ENCODE assay signal across 11 cellular contexts in the genomic region with DNA sequence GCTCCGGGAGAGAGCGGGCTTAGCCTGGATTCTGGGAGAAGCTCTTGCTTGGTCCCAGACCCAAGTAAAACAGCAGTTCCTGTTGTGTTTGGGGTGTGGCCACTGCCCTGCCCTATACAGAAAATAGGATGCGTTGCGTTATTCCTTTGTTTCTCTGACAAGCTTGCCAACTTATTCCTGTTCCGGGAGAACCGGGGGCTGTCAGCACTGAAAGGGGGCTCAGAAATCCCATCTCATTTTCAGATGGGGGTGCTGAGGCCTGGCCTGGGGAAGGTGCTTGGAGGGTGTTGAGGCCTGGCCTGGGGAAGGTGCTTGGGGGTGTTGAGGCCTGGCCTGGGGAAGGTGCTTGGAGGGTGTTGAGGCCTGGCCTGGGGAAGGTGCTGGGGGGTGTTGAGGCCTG. TPM values are rescaled to one million over a fixed set of nuclear protein-coding genes. Genes with fewer than 3 reads are reported as not detected.
A peak's percentile ranks its signal among the peaks of the same experiment; 100 is the strongest.
DNase-seq lines count a peak whose midpoint lies in the region; ATAC-seq and TF ChIP-seq lines count a peak whose summit lies in the region.
"Not testable (repeated sequence)": the region's sequence is repeated elsewhere in the genome, so short reads cannot be mapped to it uniquely, and the experiment has no call there.
"Had no signal": no experiment of that assay in that cellular context is flagged by ENCODE, and none has a peak within 500 bp of the region (broad histone marks: within the 10 kb centered on the region; RNA-seq: fewer than 3 reads in every experiment).

No MANE protein-coding gene starts in this region.

- not testable (repeated sequence) for H3K36me3 Mint-ChIP-seq in WTC11; activated naive CD8-positive, alpha-beta T cell treated with anti-CD3 and anti-CD28 coated beads, Interleukin-2, amount 10 ng/mL, durations not matched to agents 7 days and 5 days; stimulated activated memory B cell treated with anti-CD40 and anti-IgM and Interleukin-4, amounts not matched to agents 10 μg/mL and 1 μg/mL and 100 μg/mL, for 72 hours

- not testable (repeated sequence) for H3K36me3 ChIP-seq in H7 (replicated peaks; ENCODE audit: control insufficient read depth, insufficient read depth, low read length); upper lobe of right lung

- CTCF ChIA-PET in WTC11 (lab: Charles Lee): interaction anchor here (0.5 kb wide), 1 partner anchor 268 kb away, joined by 3 read pairs; no protein-coding TSS in a partner anchor

- POLR2A ChIA-PET in WTC11 (lab: Charles Lee); activated naive CD8-positive, alpha-beta T cell treated with anti-CD3 and anti-CD28 coated beads, Interleukin-2, amount 10 ng/mL, durations not matched to agents 7 days and 5 days (lab: Charles Lee): not testable (repeated sequence)

- H3K9me3 Mint-ChIP-seq in WTC11; activated naive CD8-positive, alpha-beta T cell treated with anti-CD3 and anti-CD28 coated beads, Interleukin-2, amount 10 ng/mL, durations not matched to agents 7 days and 5 days; stimulated activated memory B cell treated with anti-CD40 and anti-IgM and Interleukin-4, amounts not matched to agents 10 μg/mL and 1 μg/mL and 100 μg/mL, for 72 hours: not testable (repeated sequence)

- DNase-seq in H7: peak; percentile 25
- not testable (repeated sequence) for DNase-seq in WTC11 (ENCODE audit: low spot score); activated naive CD8-positive, alpha-beta T cell treated with anti-CD3 and anti-CD28 coated beads, Interleukin-2, amount 10 ng/mL, durations not matched to agents 7 days and 5 days
- peak; percentile 59 for DNase-seq in activated CD8-positive, alpha-beta memory T cell treated with anti-CD3 and anti-CD28 coated beads, Interleukin-2, amount 50 U/mL, for 48 hours
- peak; percentile 72 for DNase-seq in cardiac septum (ENCODE audit: low spot score)
- peak; percentile 79 for DNase-seq in mesenteric fat pad (ENCODE audit: low spot score)
- peak; percentile 38 for DNase-seq in upper lobe of right lung

- intact Hi-C loops in cardiac septum (cut with DNase I): loop anchor here (10.0 kb wide), 1 partner anchor 123 kb away; no protein-coding TSS in a partner anchor
- intact Hi-C loops in upper lobe of right lung (cut with DNase I): not testable (repeated sequence)

- H3K27ac ChIP-seq in upper lobe of right lung: not testable (repeated sequence)

- not testable (repeated sequence) for H3K4me3 Mint-ChIP-seq in WTC11; activated naive CD8-positive, alpha-beta T cell treated with anti-CD3 and anti-CD28 coated beads, Interleukin-2, amount 10 ng/mL, durations not matched to agents 7 days and 5 days; stimulated activated memory B cell treated with anti-CD40 and anti-IgM and Interleukin-4, amounts not matched to agents 10 μg/mL and 1 μg/mL and 100 μg/mL, for 72 hours

- H3K9me3 ChIP-seq in upper lobe of right lung: not testable (repeated sequence)

- not testable (repeated sequence) for H3K4me1 Mint-ChIP-seq in WTC11; activated naive CD8-positive, alpha-beta T cell treated with anti-CD3 and anti-CD28 coated beads, Interleukin-2, amount 10 ng/mL, durations not matched to agents 7 days and 5 days; stimulated activated memory B cell treated with anti-CD40 and anti-IgM and Interleukin-4, amounts not matched to agents 10 μg/mL and 1 μg/mL and 100 μg/mL, for 72 hours

- TF ChIP-seq CTCF in WTC11 (IDR thresholded peaks at IDR 0.05); upper lobe of right lung (IDR thresholded peaks at IDR 0.05): not testable (repeated sequence)

- H3K4me3 ChIP-seq in H7 (ENCODE audit: insufficient read depth, low read depth, low read length); upper lobe of right lung: not testable (repeated sequence)

- H3K27me3 ChIP-seq in H7 (ENCODE audit: control insufficient read depth, insufficient read depth, low read length); upper lobe of right lung: not testable (repeated sequence)

- H3K27ac Mint-ChIP-seq in WTC11: peak overlapping the region; percentile 32; the same call in 1 of the 2 replicates
- peak overlapping the region; percentile 57 for H3K27ac Mint-ChIP-seq in activated naive CD8-positive, alpha-beta T cell treated with anti-CD3 and anti-CD28 coated beads, Interleukin-2, amount 10 ng/mL, durations not matched to agents 7 days and 5 days
- H3K27ac Mint-ChIP-seq in stimulated activated memory B cell treated with anti-CD40 and anti-IgM and Interleukin-4, amounts not matched to agents 10 μg/mL and 1 μg/mL and 100 μg/mL, for 72 hours: peak overlapping the region; percentile 13

- not testable (repeated sequence) for ATAC-seq in WTC11; activated naive CD8-positive, alpha-beta T cell treated with anti-CD3 and anti-CD28 coated beads, Interleukin-2, amount 10 ng/mL, durations not matched to agents 7 days and 5 days (ENCODE audit: low read depth); stimulated activated memory B cell treated with anti-CD40 and anti-IgM and Interleukin-4, amounts not matched to agents 10 μg/mL and 1 μg/mL and 100 μg/mL, for 72 hours; upper lobe of right lung

- not testable (repeated sequence) for H3K4me1 ChIP-seq in upper lobe of right lung

- not testable (repeated sequence) for H3K27me3 Mint-ChIP-seq in WTC11 (ENCODE audit: low read depth); activated naive CD8-positive, alpha-beta T cell treated with anti-CD3 and anti-CD28 coated beads, Interleukin-2, amount 10 ng/mL, durations not matched to agents 7 days and 5 days; stimulated activated memory B cell treated with anti-CD40 and anti-IgM and Interleukin-4, amounts not matched to agents 10 μg/mL and 1 μg/mL and 100 μg/mL, for 72 hours

RNA-seq across cellular contexts. Expression of gene APOD, which starts 38.3 kb away (rescaled TPM):
- not detected in 2 replicates for total RNA-seq in H7 (2014; rRNA removed; shearing (Covaris generic))
- total RNA-seq in WTC11 (2021) (0.18 TPM in 1 of 3 replicates, not detected in the others), cardiac septum (692 TPM), mesenteric fat pad (362 TPM), upper lobe of right lung (59.4 TPM)
- not detected for total RNA-seq in activated naive CD8-positive, alpha-beta T cell treated with anti-CD3 and anti-CD28 coated beads, Interleukin-2, amount 10 ng/mL, durations not matched to agents 7 days and 5 days
- total RNA-seq: CD4-positive, CD25-positive, alpha-beta regulatory T cell; H1; HepG2 had no signal

Comparison
In these comparisons a context has a peak if more than half of its experiments do, and no peak if none do; other contexts are left out.
1. RNA of gene APOD, which starts 38.3 kb away (total RNA-seq): 692 TPM in cardiac septum (single experiment), 362 TPM in mesenteric fat pad (single experiment) and 59.4 TPM in upper lobe of right lung (single experiment); 0.18 TPM in WTC11, not detected in H7 and not detected in activated naive CD8-positive, alpha-beta T cell treated with anti-CD3 and anti-CD28 coated beads, Interleukin-2, amount 10 ng/mL, durations not matched to agents 7 days and 5 days; every median in the first group is over 10 times any median in the second.
2. Peak in every context shown above with its lines, with median percentiles within 50 percentile points of each other: H3K27ac Mint-ChIP-seq.